6 cellular contexts compared by ENCODE assay signal in genomic region chr17:82003411-82004381, GRCh38.
DNase-seq lines count a peak whose midpoint lies in the region; ATAC-seq and FAIRE-seq lines count a peak whose summit lies in the region.

No MANE protein-coding gene starts in this region.

- DNase-seq in RCC 7860 (ENCODE audit: low spot score): peak; percentile 96
- peak; percentile 53 for DNase-seq in iPS-NIHi7 (ENCODE audit: extremely low spot score)
- no peak for DNase-seq in NCI-H1105 (lab: John Stamatoyannopoulos, UW)
- no peak for DNase-seq in GF-D8 (lab: John Stamatoyannopoulos, UW)

- H3K79me2 ChIP-seq in ACC112 (ENCODE audit: control insufficient read depth, insufficient read depth, low read length, unreplicated experiment): no peaks in the 10 kb centered on the region

- peak overlapping the region; percentile 77 for H3K27ac ChIP-seq in ACC112 (ENCODE audit: low read depth, low read length)

- no peaks in the 10 kb centered on the region for H3K36me3 ChIP-seq in ACC112 (ENCODE audit: insufficient read depth, low read length)

- no peaks in the 10 kb centered on the region for H3K27me3 ChIP-seq in ACC112 (ENCODE audit: insufficient read depth, low read length)

- peaks cover 39% of the 10 kb centered on the region for H3K4me1 ChIP-seq in ACC112 (ENCODE audit: control insufficient read depth, insufficient read depth, low read length, unreplicated experiment)

- peak overlapping the region; percentile 8; the same call in 1 of the 2 replicates for H3K4me3 ChIP-seq in ACC112 (ENCODE audit: low read depth, low read length)

- H2AFZ ChIP-seq in ACC112 (ENCODE audit: low read length, unreplicated experiment): peak overlapping the region; percentile 48

- peak; percentile 94 for FAIRE-seq in RCC 7860 (lab: Jason Lieb, UNC)

- ATAC-seq in HG03439 (IDR thresholded peaks at IDR 0.05; ENCODE audit: unreplicated experiment): no peak

Comparison
In these comparisons a context has a peak if more than half of its experiments do, and no peak if none do; other contexts are left out.
1. DNase-seq: peak in RCC 7860 (single experiment) and iPS-NIHi7 (single experiment); none in NCI-H1105 (single experiment) and GF-D8 (single experiment).